ENCODE assay signal across 11 cellular contexts in genomic region chr20:1569417-1569861, GRCh38. TPM values are rescaled to one million over a fixed set of nuclear protein-coding genes. Genes with fewer than 3 reads are reported as not detected.
DNase-seq lines count a peak whose midpoint lies in the region; ATAC-seq and TF ChIP-seq lines count a peak whose summit lies in the region.
"Had no signal": no experiment of that assay in that cellular context is flagged by ENCODE, and none has a peak within 500 bp of the region (broad histone marks: within the 10 kb centered on the region; RNA-seq: fewer than 3 reads in every experiment).

No MANE protein-coding gene starts in this region.

- H3K36me3 ChIP-seq in stomach (no peaks in the 10 kb centered on the region), sigmoid colon (no peaks in the 10 kb centered on the region)
- H3K36me3 ChIP-seq: transverse colon had no signal

- intact Hi-C loops in stomach (cut with DNase I; ENCODE audit: low total_unique reads) (no loop called here), sigmoid colon (cut with DNase I) (no loop called here)

- H3K4me3 ChIP-seq in stomach = no peak overlapping the region
- no peak overlapping the region for H3K4me3 ChIP-seq in sigmoid colon
- H3K4me3 ChIP-seq: transverse colon had no signal

- H3K27me3 ChIP-seq in stomach (peaks cover 0 to 9% (median 0%) of the 10 kb centered on the region in 3 donors), sigmoid colon (no peaks in the 10 kb centered on the region)
- H3K27me3 ChIP-seq: transverse colon had no signal

- WGBS in stomach, 5 donors = 65 to 74% (median 70%) methylated on average over 6 of the region's 6 CpGs
- 75 to 76% methylated on average over 6 of the region's 6 CpGs for WGBS in sigmoid colon, 2 donors

- DNase-seq in HCEC 1CT (peak; percentile 68), OCI-M1 (lab: John Stamatoyannopoulos, UW) (peak; percentile 65), stomach (peak; percentile 27), sigmoid colon (no peak), NCI-H1092 (lab: John Stamatoyannopoulos, UW) (no peak), mesenteric fat pad (ENCODE audit: low spot score) (no peak)
- DNase-seq: activated CD4-positive, alpha-beta T cell treated with anti-CD3 and anti-CD28 coated beads for 1 hour; activated effector memory CD4-positive, alpha-beta T cell treated with anti-CD3 and anti-CD28 coated beads, Interleukin-2, amount 50 U/mL, for 16 hours; transverse colon had no signal

- H3K27ac ChIP-seq in stomach = peak overlapping the region in 1 of 5 donors; percentile 25
- no peak overlapping the region for H3K27ac ChIP-seq in sigmoid colon
- H3K27ac ChIP-seq: transverse colon had no signal

- ATAC-seq in esophagus mucosa = peak; percentile 93

- H3K9me3 ChIP-seq in stomach (no peaks in the 10 kb centered on the region), sigmoid colon (no peaks in the 10 kb centered on the region)
- H3K9me3 ChIP-seq: transverse colon had no signal

- TF ChIP-seq POLR2A in stomach (IDR thresholded peaks at IDR 0.05) = no peak
- no peak for TF ChIP-seq POLR2A in sigmoid colon (IDR thresholded peaks at IDR 0.05)

- TF ChIP-seq CTCF in stomach (IDR thresholded peaks at IDR 0.05) = no peak
- no peak for TF ChIP-seq CTCF in sigmoid colon (IDR thresholded peaks at IDR 0.05)

- TF ChIP-seq EP300 in stomach (IDR thresholded peaks at IDR 0.05) (no peak), sigmoid colon (IDR thresholded peaks at IDR 0.05) (no peak)

- H3K4me1 ChIP-seq in stomach (no peaks in the 10 kb centered on the region), sigmoid colon (no peaks in the 10 kb centered on the region)
- H3K4me1 ChIP-seq: transverse colon had no signal

RNA-seq across cellular contexts. Expression of gene SIRPD, which starts 11.9 kb away (rescaled TPM):
- total RNA-seq in esophagus mucosa (not detected), stomach (under 1 TPM in 1 of 5 donors, not detected in 4; 0.45 TPM), sigmoid colon (under 1 TPM in 1 of 4 donors, not detected in 3; 0.66 TPM), mesenteric fat pad (0.42 TPM)
- polyA plus RNA-seq in stomach (not detected), sigmoid colon (under 1 TPM in 1 of 3 donors, not detected in 2; 0.90 TPM)
- total RNA-seq: G401, transverse colon had no signal

RNA-seq across cellular contexts. Expression of gene SIRPB1, which starts 50.4 kb away (rescaled TPM):
- total RNA-seq in esophagus mucosa (3.5 TPM), stomach (10 to 100 TPM in 1 of 5 donors, 1 to 10 TPM in 1, under 1 TPM in 1, not detected in 2; 0.87 to 14.0 (median 2.9) TPM), sigmoid colon (1 to 10 TPM in 3 of 4 donors, under 1 TPM in 1; 0.36 to 5.2 (median 2.8) TPM), mesenteric fat pad (7.6 TPM)
- polyA plus RNA-seq in stomach (1 to 10 TPM in 1 of 3 donors, under 1 TPM in 2; 0.18 to 3.1 (median 0.76) TPM), sigmoid colon (1 to 10 TPM in 1 of 3 donors, under 1 TPM in 1, not detected in 1; 0.98 to 2.3 TPM)

Comparison
In these comparisons a context has a peak if more than half of its experiments do, and no peak if none do; other contexts are left out.
1. DNase-seq: peak in HCEC 1CT (single experiment), OCI-M1 (single experiment) and stomach (single experiment); none in sigmoid colon (single experiment), NCI-H1092 (single experiment) and mesenteric fat pad (single experiment).